8 cellular contexts compared by ENCODE assay signal in genomic region chr11:14500181-14500651, GRCh38. TPM values are rescaled to one million over a fixed set of nuclear protein-coding genes. Genes with fewer than 3 reads are reported as not detected.
A peak's percentile ranks its signal among the peaks of the same experiment; 100 is the strongest.
DNase-seq lines count a peak whose midpoint lies in the region; ATAC-seq and TF ChIP-seq lines count a peak whose summit lies in the region.

No MANE protein-coding gene starts in this region.

- H3K27ac ChIP-seq in DND-41 (ENCODE audit: low read length) (peak overlapping the region; percentile 94), HL-60 (replicated peaks) (peak overlapping the region; percentile 90), heart right ventricle (peak overlapping the region; percentile 67 to 94 (median 91)), psoas muscle (peak overlapping the region; percentile 81)

- DNase-seq in DND-41 (peak; percentile 77), HL-60 (ENCODE audit: low read depth in 1 of 2, low spot score in 1 of 2) (peak in 1 of 2 experiments; percentile 52), RPMI7951 (ENCODE audit: low read depth) (peak; percentile 58), heart right ventricle (peak; percentile 30 to 48), psoas muscle (no peak), NCI-H774 (lab: John Stamatoyannopoulos, UW) (no peak)
- peak; percentile 49 for DNase-seq in activated naive CD8-positive, alpha-beta T cell treated with anti-CD3 and anti-CD28 coated beads, Interleukin-2, amount 10 ng/mL, durations not matched to agents 7 days and 5 days

- peaks cover 35% of the 10 kb centered on the region for H3K36me3 Mint-ChIP-seq in activated naive CD8-positive, alpha-beta T cell treated with anti-CD3 and anti-CD28 coated beads, Interleukin-2, amount 10 ng/mL, durations not matched to agents 7 days and 5 days

- peaks cover 24% of the 10 kb centered on the region for H3K4me1 Mint-ChIP-seq in activated naive CD8-positive, alpha-beta T cell treated with anti-CD3 and anti-CD28 coated beads, Interleukin-2, amount 10 ng/mL, durations not matched to agents 7 days and 5 days

- ATAC-seq in DND-41 (ENCODE audit: insufficient read depth, low read depth) (peak; percentile 69), GM21367 (IDR thresholded peaks at IDR 0.05; ENCODE audit: unreplicated experiment) (peak; percentile 53), heart right ventricle (peak in 7 of 8 donors; percentile 44 to 85 (median 67)), psoas muscle (peak in 3 of 4 donors; percentile 32 to 65 (median 48))
- ATAC-seq in activated naive CD8-positive, alpha-beta T cell treated with anti-CD3 and anti-CD28 coated beads, Interleukin-2, amount 10 ng/mL, durations not matched to agents 7 days and 5 days (ENCODE audit: low read depth): peak; percentile 51

- peaks cover 46% of the 10 kb centered on the region for H3K36me3 ChIP-seq in DND-41 (ENCODE audit: insufficient read depth, low read length)
- peaks cover 0 to 56% (median 38%) of the 10 kb centered on the region in 9 donors for H3K36me3 ChIP-seq in heart right ventricle
- H3K36me3 ChIP-seq in psoas muscle (ENCODE audit: insufficient read depth in 1 of 2, low read depth in 1 of 2): peaks cover 2 to 56% of the 10 kb centered on the region in 2 donors

- H3K27me3 ChIP-seq in DND-41 (ENCODE audit: insufficient read depth, low read length, poor library complexity) (no peaks in the 10 kb centered on the region), HL-60 (ENCODE audit: insufficient read depth, poor library complexity, severe bottlenecking) (no peaks in the 10 kb centered on the region), heart right ventricle (no peaks in the 10 kb centered on the region), psoas muscle (ENCODE audit: insufficient read depth in 3 of 3, low read length in 2 of 3) (no peaks in the 10 kb centered on the region)

- TF ChIP-seq CTCF in DND-41 (IDR thresholded peaks at IDR 0.05; ENCODE audit: borderline replicate concordance, extremely low read depth, low read length, poor library complexity, severe bottlenecking) (no peak), HL-60 (IDR thresholded peaks at IDR 0.05; ENCODE audit: insufficient read depth, low read length) (no peak), heart right ventricle (IDR thresholded peaks at IDR 0.05) (no peak), psoas muscle (IDR thresholded peaks at IDR 0.05) (no peak)

- 5 to 7% methylated on average over 6 of the region's 6 CpGs for WGBS in heart right ventricle, 2 donors
- 1 to 2% (median 1%) methylated on average over 6 of the region's 6 CpGs for WGBS in psoas muscle, 3 donors

- no peaks in the 10 kb centered on the region; the same call in 1 of the 2 replicates for H4K20me1 ChIP-seq in DND-41 (ENCODE audit: insufficient read depth, low read length)

- H3K4me1 ChIP-seq in DND-41 (ENCODE audit: insufficient read depth, low read length): peaks cover 40% of the 10 kb centered on the region
- H3K4me1 ChIP-seq in heart right ventricle: peaks cover 0 to 48% (median 28%) of the 10 kb centered on the region in 9 donors
- H3K4me1 ChIP-seq in psoas muscle: peaks cover 33% of the 10 kb centered on the region

- H3K9me3 ChIP-seq in DND-41 (ENCODE audit: insufficient read depth, low read length, severe bottlenecking): no peaks in the 10 kb centered on the region
- no peaks in the 10 kb centered on the region for H3K9me3 ChIP-seq in heart right ventricle
- H3K9me3 ChIP-seq in psoas muscle: no peaks in the 10 kb centered on the region

- peak overlapping the region; percentile 97 for H3K27ac Mint-ChIP-seq in activated naive CD8-positive, alpha-beta T cell treated with anti-CD3 and anti-CD28 coated beads, Interleukin-2, amount 10 ng/mL, durations not matched to agents 7 days and 5 days

- peak overlapping the region; percentile 84 for H3K4me2 ChIP-seq in DND-41 (ENCODE audit: insufficient read depth, low read length)

- intact Hi-C loops in heart right ventricle (cut with DNase I) (loop anchor here in 1 of 10 donors (5.0 kb wide), 1 partner anchor 38 kb away; no protein-coding TSS in a partner anchor), psoas muscle (cut with DNase I) (no loop called here)

- H2AFZ ChIP-seq in DND-41 (ENCODE audit: low read depth, low read length): peak overlapping the region; percentile 88

- POLR2A ChIA-PET in activated naive CD8-positive, alpha-beta T cell treated with anti-CD3 and anti-CD28 coated beads, Interleukin-2, amount 10 ng/mL, durations not matched to agents 7 days and 5 days (lab: Charles Lee): interaction anchor here (0.7 to 3.8 kb wide), 9 partner anchors 15 to 406 kb away, joined by 3 to 29 read pairs (median 5); partner anchors contain the start of genes CYP2R1 and PSMA1

- H3K4me3 ChIP-seq in DND-41 (ENCODE audit: low read depth in 1 of 2, low read length in 2 of 2): peak overlapping the region; percentile 77 to 81
- peak overlapping the region; percentile 87 for H3K4me3 ChIP-seq in HL-60 (replicated peaks; ENCODE audit: insufficient read depth, low read length)
- peak overlapping the region; percentile 72 to 84 (median 78) for H3K4me3 ChIP-seq in heart right ventricle
- peak overlapping the region; percentile 73 for H3K4me3 ChIP-seq in psoas muscle

- H3K9me3 Mint-ChIP-seq in activated naive CD8-positive, alpha-beta T cell treated with anti-CD3 and anti-CD28 coated beads, Interleukin-2, amount 10 ng/mL, durations not matched to agents 7 days and 5 days: peaks cover 1% of the 10 kb centered on the region

- no peaks in the 10 kb centered on the region for H3K27me3 Mint-ChIP-seq in activated naive CD8-positive, alpha-beta T cell treated with anti-CD3 and anti-CD28 coated beads, Interleukin-2, amount 10 ng/mL, durations not matched to agents 7 days and 5 days

- H3K4me3 Mint-ChIP-seq in activated naive CD8-positive, alpha-beta T cell treated with anti-CD3 and anti-CD28 coated beads, Interleukin-2, amount 10 ng/mL, durations not matched to agents 7 days and 5 days: peak overlapping the region; percentile 96

- H3K9ac ChIP-seq in DND-41 (ENCODE audit: low read depth, low read length): peak overlapping the region; percentile 66

- peaks cover 40% of the 10 kb centered on the region for H3K79me2 ChIP-seq in DND-41 (ENCODE audit: insufficient read depth, low read length)

RNA-seq across cellular contexts. Expression of gene COPB1, which starts 0.6 kb away (rescaled TPM):
- total RNA-seq in RPMI7951 (2014; rRNA removed; shearing (Covaris generic)): 205 and 241 TPM in 2 replicates
- total RNA-seq in activated naive CD8-positive, alpha-beta T cell treated with anti-CD3 and anti-CD28 coated beads, Interleukin-2, amount 10 ng/mL, durations not matched to agents 7 days and 5 days: 10 to 100 TPM; 80.1 to 91.2 TPM
- 10 to 100 TPM; 40.2 to 60.0 (median 47.9) TPM for total RNA-seq in heart right ventricle
- polyA plus RNA-seq in heart right ventricle: 10 to 100 TPM; 28.4 to 49.1 TPM
- total RNA-seq in psoas muscle: 10 to 100 TPM; 30.7 to 37.1 (median 34.3) TPM
- polyA plus RNA-seq in psoas muscle: 10 to 100 TPM; 24.7 to 52.1 (median 42.1) TPM

RNA-seq across cellular contexts. Expression of gene PSMA1, which starts 20.0 kb away (rescaled TPM):
- 264 and 296 TPM in 2 replicates for total RNA-seq in RPMI7951 (2014; rRNA removed; shearing (Covaris generic))
- 100 to 1,000 TPM; 181 to 189 TPM for total RNA-seq in activated naive CD8-positive, alpha-beta T cell treated with anti-CD3 and anti-CD28 coated beads, Interleukin-2, amount 10 ng/mL, durations not matched to agents 7 days and 5 days
- 100 to 1,000 TPM; 117 to 147 (median 124) TPM for total RNA-seq in heart right ventricle
- 100 to 1,000 TPM; 131 to 150 TPM for polyA plus RNA-seq in heart right ventricle
- total RNA-seq in psoas muscle: 100 to 1,000 TPM; 113 to 229 (median 183) TPM
- polyA plus RNA-seq in psoas muscle: 100 to 1,000 TPM; 182 to 357 (median 235) TPM

Comparison
In these comparisons a context has a peak if more than half of its experiments do, and no peak if none do; other contexts are left out.
1. DNase-seq: peak in DND-41 (single experiment), RPMI7951 (single experiment), activated naive CD8-positive, alpha-beta T cell treated with anti-CD3 and anti-CD28 coated beads, Interleukin-2, amount 10 ng/mL, durations not matched to agents 7 days and 5 days (single experiment) and heart right ventricle (2 of 2); none in psoas muscle (0 of 2) and NCI-H774 (single experiment).
2. Peak in every context shown above with its lines, with median percentiles within 50 percentile points of each other: ATAC-seq, H3K27ac ChIP-seq and H3K4me3 ChIP-seq.